In genomic region chr2:62202019-62202722, GRCh38 we compare ENCODE assay signal across 10 cellular contexts. TPM values are rescaled to one million over a fixed set of nuclear protein-coding genes. Genes with fewer than 3 reads are reported as not detected.
DNase-seq lines count a peak whose midpoint lies in the region; ATAC-seq and TF ChIP-seq lines count a peak whose summit lies in the region.
"Had no signal": no experiment of that assay in that cellular context is flagged by ENCODE, and none has a peak within 500 bp of the region (broad histone marks: within the 10 kb centered on the region; RNA-seq: fewer than 3 reads in every experiment).

No MANE protein-coding gene starts in this region.

- H3K27me3 Mint-ChIP-seq in CD8-positive, alpha-beta T cell (ENCODE audit: low read depth) = no peaks in the 10 kb centered on the region
- no peaks in the 10 kb centered on the region for H3K27me3 Mint-ChIP-seq in effector memory CD8-positive, alpha-beta T cell

- peaks cover 89% of the 10 kb centered on the region for H3K4me1 ChIP-seq in CD8-positive, alpha-beta T cell (ENCODE audit: insufficient read depth, low read length)
- H3K4me1 ChIP-seq in Karpas-422 (ENCODE audit: low read length) = peaks cover 27% of the 10 kb centered on the region

- H3K36me3 ChIP-seq in CD8-positive, alpha-beta T cell (ENCODE audit: insufficient read depth, low read length) = no peaks in the 10 kb centered on the region
- H3K36me3 ChIP-seq in KOPT-K1 (ENCODE audit: insufficient read depth, low read length) (peaks cover 26% of the 10 kb centered on the region), Karpas-422 (ENCODE audit: insufficient read depth, low read length) (no peaks in the 10 kb centered on the region)

- intact Hi-C loops in CD8-positive, alpha-beta T cell (cut with DNase I, micrococcal nuclease) = loop anchor here in 1 of 2 experiments (5.0 kb wide), 2 partner anchors 1385 to 1640 kb away; partner anchors contain the start of genes MDH1, UGP2 and WDPCP
- intact Hi-C loops in sciatic nerve (cut with DNase I) = no loop called here

- H3K9ac ChIP-seq in Karpas-422 (ENCODE audit: low read length) = no peak overlapping the region

- H3K36me3 Mint-ChIP-seq in CD8-positive, alpha-beta T cell = peaks cover 11% of the 10 kb centered on the region
- H3K36me3 Mint-ChIP-seq in effector memory CD8-positive, alpha-beta T cell (ENCODE audit: insufficient read depth) = peaks cover 30% of the 10 kb centered on the region

- H3K9me2 ChIP-seq in Karpas-422 (replicated peaks; ENCODE audit: insufficient read depth, low read length) = no peaks in the 10 kb centered on the region

- H3K4me1 Mint-ChIP-seq in CD8-positive, alpha-beta T cell (ENCODE audit: low read depth) = peaks cover 98% of the 10 kb centered on the region
- peaks cover 80 to 92% of the 10 kb centered on the region in 2 donors for H3K4me1 Mint-ChIP-seq in effector memory CD8-positive, alpha-beta T cell (ENCODE audit: low read depth in 2 of 2)

- peak overlapping the region; percentile 42 for H3K4me3 Mint-ChIP-seq in CD8-positive, alpha-beta T cell
- H3K4me3 Mint-ChIP-seq in effector memory CD8-positive, alpha-beta T cell = peak overlapping the region; percentile 59 to 94

- no peak for DNase-seq in CD8-positive, alpha-beta T cell
- DNase-seq in effector memory CD8-positive, alpha-beta T cell = no peak
- DNase-seq in hepatic stellate cell (ENCODE audit: low spot score) = no peak
- DNase-seq in sciatic nerve (ENCODE audit: low spot score) = no peak
- no peak for DNase-seq in Karpas-422
- no peak for DNase-seq in NCI-H774 (lab: John Stamatoyannopoulos, UW)
- DNase-seq: activated CD8-positive, alpha-beta memory T cell treated with anti-CD3 and anti-CD28 coated beads, Interleukin-2, amount 50 U/mL, for 4 hours had no signal

- no peak for ATAC-seq in CD8-positive, alpha-beta T cell
- ATAC-seq in GM19397 (IDR thresholded peaks at IDR 0.05; ENCODE audit: unreplicated experiment) (peak; percentile 49), sciatic nerve (no peak)
- peak; percentile 13 for ATAC-seq in effector memory CD8-positive, alpha-beta T cell (replicated peaks)

- POLR2A ChIA-PET in CD8-positive, alpha-beta T cell (lab: Charles Lee) = no interaction called here

- no peak overlapping the region for H2AFZ ChIP-seq in Karpas-422 (ENCODE audit: low read length)

- H3K27ac Mint-ChIP-seq in CD8-positive, alpha-beta T cell = peak overlapping the region; percentile 55
- H3K27ac Mint-ChIP-seq in effector memory CD8-positive, alpha-beta T cell = peak overlapping the region; percentile 56 to 84

- CTCF ChIA-PET in CD8-positive, alpha-beta T cell (lab: Charles Lee) = interaction anchor here (0.8 to 1.4 kb wide), 2 partner anchors 116 to 133 kb away, joined by 3 read pairs; no protein-coding TSS in a partner anchor

- H3K27ac ChIP-seq in CD8-positive, alpha-beta T cell (ENCODE audit: low read depth, low read length) = no peak overlapping the region
- peak overlapping the region; percentile 29 for H3K27ac ChIP-seq in KOPT-K1 (ENCODE audit: low read depth, low read length, poor library complexity, severe bottlenecking)
- no peak overlapping the region for H3K27ac ChIP-seq in Karpas-422 (ENCODE audit: low read length)
- H3K27ac ChIP-seq: epithelial cell of prostate had no signal

- H3K4me3 ChIP-seq in CD8-positive, alpha-beta T cell (ENCODE audit: low read depth, low read length) = no peak overlapping the region
- H3K4me3 ChIP-seq in Karpas-422 (ENCODE audit: low read length) = no peak overlapping the region

- H3K4me2 ChIP-seq in Karpas-422 (ENCODE audit: low read depth, low read length, poor library complexity, severe bottlenecking) = no peak overlapping the region

- TF ChIP-seq CTCF in CD8-positive, alpha-beta T cell (IDR thresholded peaks at IDR 0.05) = no peak

- peaks cover 98% of the 10 kb centered on the region for H3K79me2 ChIP-seq in Karpas-422 (ENCODE audit: low read length)

- H3K27me3 ChIP-seq in CD8-positive, alpha-beta T cell (ENCODE audit: insufficient read depth, low read length) = no peaks in the 10 kb centered on the region
- H3K27me3 ChIP-seq in Karpas-422 (ENCODE audit: low read length) = no peaks in the 10 kb centered on the region

- no peaks in the 10 kb centered on the region for H3K9me3 ChIP-seq in CD8-positive, alpha-beta T cell (ENCODE audit: low read length)
- H3K9me3 ChIP-seq in KOPT-K1 (ENCODE audit: insufficient read depth, low read length, poor library complexity, severe bottlenecking) (no peaks in the 10 kb centered on the region), Karpas-422 (ENCODE audit: low read length) (no peaks in the 10 kb centered on the region)

- no peaks in the 10 kb centered on the region for H3K9me3 Mint-ChIP-seq in CD8-positive, alpha-beta T cell
- H3K9me3 Mint-ChIP-seq in effector memory CD8-positive, alpha-beta T cell = no peaks in the 10 kb centered on the region

- H4K20me1 ChIP-seq in Karpas-422 (ENCODE audit: insufficient read depth, low read depth, low read length) = peaks cover 73% of the 10 kb centered on the region

RNA-seq across cellular contexts. Expression of gene B3GNT2, which starts 6.3 kb away (rescaled TPM):
- 10 to 100 TPM; 74.1 to 77.9 TPM for total RNA-seq in CD8-positive, alpha-beta T cell
- 21.0 TPM for total RNA-seq in sciatic nerve
- 12.6 and 26.9 TPM in 2 replicates for total RNA-seq in Karpas-422 (2014; rRNA removed; shearing (Covaris generic); ENCODE audit: low replicate concordance)

Comparison
In these comparisons a context has a peak if more than half of its experiments do, and no peak if none do; other contexts are left out.
1. ATAC-seq: peak in GM19397 (single experiment) and effector memory CD8-positive, alpha-beta T cell (single experiment); none in CD8-positive, alpha-beta T cell (single experiment) and sciatic nerve (single experiment).